8 cellular contexts compared by ENCODE assay signal in the genomic region with DNA sequence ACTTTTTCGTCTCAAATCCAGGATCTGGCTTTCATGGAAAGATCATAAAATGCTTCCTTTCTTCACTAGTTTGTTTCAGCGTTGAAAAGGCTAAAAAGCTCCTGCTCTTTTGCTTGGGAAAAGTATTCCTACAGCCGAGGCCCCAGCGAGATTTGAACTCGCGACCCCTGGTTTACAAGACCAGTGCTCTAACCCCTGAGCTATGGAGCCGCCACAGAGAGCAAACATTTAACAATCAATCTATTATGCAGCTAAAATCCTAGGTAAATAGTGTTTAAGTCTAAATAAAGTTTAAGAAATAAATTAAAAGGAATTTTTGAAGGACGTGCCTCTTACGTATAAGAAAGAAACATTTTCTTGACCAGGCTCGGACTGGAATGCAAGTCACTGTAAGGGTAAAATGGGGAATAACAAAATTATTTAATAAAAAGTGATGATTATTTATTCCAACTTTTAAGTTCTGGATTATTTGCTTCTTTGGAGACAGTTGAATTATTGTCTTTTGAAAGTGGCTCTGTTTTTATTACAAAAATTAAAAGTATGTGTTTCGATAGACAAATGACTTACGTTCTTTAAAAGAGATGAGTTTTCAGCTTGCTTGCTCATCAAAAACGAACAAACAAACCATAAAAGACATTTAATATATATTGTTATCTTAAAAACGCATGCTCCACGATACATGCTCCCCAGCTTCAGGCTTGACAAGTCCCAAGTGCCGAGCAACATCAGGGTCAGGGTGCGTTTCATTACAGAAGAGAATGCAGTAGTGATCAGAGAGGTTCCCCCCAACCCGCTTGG. TPM values are rescaled to one million over a fixed set of nuclear protein-coding genes. Genes with fewer than 3 reads are reported as not detected.
DNase-seq lines count a peak whose midpoint lies in the region; ATAC-seq, FAIRE-seq and TF ChIP-seq lines count a peak whose summit lies in the region.

No MANE protein-coding gene starts in this region.

- TF ChIP-seq CTCF in MCF 10A (IDR thresholded peaks at IDR 0.05; ENCODE audit: unreplicated experiment) = no peak

- peaks cover 0 to 22% (median 1%) of the 10 kb centered on the region in 8 donors for H3K9me3 Mint-ChIP-seq in CD4-positive, alpha-beta memory T cell
- H3K9me3 Mint-ChIP-seq in MCF 10A (ENCODE audit: unreplicated experiment) = no peaks in the 10 kb centered on the region
- H3K9me3 Mint-ChIP-seq in immature natural killer cell = peaks cover 0 to 6% (median 0%) of the 10 kb centered on the region in 6 donors

- H3K27ac Mint-ChIP-seq in CD4-positive, alpha-beta memory T cell = peak overlapping the region; percentile 54 to 99 (median 77)
- H3K27ac Mint-ChIP-seq in MCF 10A (ENCODE audit: low read depth, unreplicated experiment) = peak overlapping the region; percentile 96
- peak overlapping the region in 4 of 6 donors; percentile 25 to 85 (median 48) for H3K27ac Mint-ChIP-seq in immature natural killer cell

- peak overlapping the region; percentile 54 to 68 for H3K4me3 ChIP-seq in CD4-positive, alpha-beta memory T cell (ENCODE audit: low read length in 2 of 2)

- CTCF ChIA-PET in CD4-positive, alpha-beta memory T cell (lab: Charles Lee; ENCODE audit: partially characterized antibody) = interaction anchor here (1.0 to 2.6 kb wide), 4 partner anchors 17 to 32 kb away, joined by 4 to 13 read pairs (median 8); no protein-coding TSS in a partner anchor
- CTCF ChIA-PET in MCF 10A (lab: Yijun Ruan, JAX) = interaction anchor here (0.6 to 2.3 kb wide), 10 partner anchors 10 to 230 kb away, joined by 3 to 13 read pairs (median 4); no protein-coding TSS in a partner anchor

- H3K27me3 Mint-ChIP-seq in CD4-positive, alpha-beta memory T cell = peaks cover 31 to 32% of the 10 kb centered on the region in 2 donors
- H3K27me3 Mint-ChIP-seq in MCF 10A (ENCODE audit: insufficient read depth, unreplicated experiment) = no peaks in the 10 kb centered on the region
- peaks cover 26 to 42% (median 39%) of the 10 kb centered on the region in 3 donors for H3K27me3 Mint-ChIP-seq in immature natural killer cell (ENCODE audit: low read depth in 3 of 3)

- no peak for FAIRE-seq in HTR-8/SVneo (lab: Jason Lieb, UNC)

- H3K27ac ChIP-seq in CD4-positive, alpha-beta memory T cell (ENCODE audit: low read depth, low read length) = no peak overlapping the region

- H3K36me3 Mint-ChIP-seq in CD4-positive, alpha-beta memory T cell = peaks cover 0 to 12% of the 10 kb centered on the region in 2 donors
- H3K36me3 Mint-ChIP-seq in MCF 10A (ENCODE audit: insufficient read depth, unreplicated experiment) = peaks cover 22% of the 10 kb centered on the region
- no peaks in the 10 kb centered on the region for H3K36me3 Mint-ChIP-seq in immature natural killer cell

- peak; percentile 61 to 67 (median 65) for DNase-seq in CD4-positive, alpha-beta memory T cell
- DNase-seq in SW 1271 (lab: John Stamatoyannopoulos, UW) (peak; percentile 16 to 74), MCF 10A (ENCODE audit: unreplicated experiment) (peak; percentile 60), immature natural killer cell (peak in 2 of 3 donors; percentile 60 to 69), HTR-8/SVneo (ENCODE audit: insufficient read length, low spot score) (no peak)
- peak; percentile 46 for DNase-seq in stimulated activated CD4-positive, alpha-beta T cell treated with anti-CD3 and anti-CD28 coated beads, Interleukin-2, amount 100 ng/mL, for 4 hours (ENCODE audit: low read depth)

- BruUV-seq in MCF 10A (replicated peaks; lab: Mats Ljungman, UMichigan) = no TSS peak

- no peak for TF ChIP-seq EP300 in Ishikawa (IDR thresholded peaks at IDR 0.05; ENCODE audit: borderline replicate concordance)

- ATAC-seq in GM18517 (IDR thresholded peaks at IDR 0.05; ENCODE audit: unreplicated experiment) = no peak

- peak overlapping the region; percentile 82 to 93 (median 90) for H3K4me3 Mint-ChIP-seq in CD4-positive, alpha-beta memory T cell
- H3K4me3 Mint-ChIP-seq in MCF 10A (ENCODE audit: unreplicated experiment) (peak overlapping the region; percentile 87), immature natural killer cell (peak overlapping the region; percentile 80 to 93 (median 86))

- H3K4me1 ChIP-seq in CD4-positive, alpha-beta memory T cell (ENCODE audit: insufficient read depth, low read length) = peaks cover 37% of the 10 kb centered on the region

- peaks cover 44 to 72% (median 57%) of the 10 kb centered on the region in 4 donors for H3K4me1 Mint-ChIP-seq in CD4-positive, alpha-beta memory T cell
- H3K4me1 Mint-ChIP-seq in MCF 10A (ENCODE audit: insufficient read depth, unreplicated experiment) (peaks cover 35% of the 10 kb centered on the region), immature natural killer cell (peaks cover 40 to 75% of the 10 kb centered on the region in 2 donors)

- no peaks in the 10 kb centered on the region for H3K36me3 ChIP-seq in CD4-positive, alpha-beta memory T cell (ENCODE audit: insufficient read depth, low read length)

- TF ChIP-seq RAD21 in Ishikawa (IDR thresholded peaks at IDR 0.05; ENCODE audit: low read depth) = no peak

- no peaks in the 10 kb centered on the region for H3K9me3 ChIP-seq in CD4-positive, alpha-beta memory T cell (ENCODE audit: control insufficient read depth in 1 of 2, low read length in 2 of 2)

- intact Hi-C loops in CD4-positive, alpha-beta memory T cell (cut with micrococcal nuclease) = loop anchor here (1.0 kb wide), 1 partner anchor 18 kb away; no protein-coding TSS in a partner anchor
- intact Hi-C loops in MCF 10A (cut with micrococcal nuclease) = loop anchor here (1.0 to 5.0 kb wide), 2 partner anchors 50 to 341 kb away; no protein-coding TSS in a partner anchor

- POLR2A ChIA-PET in CD4-positive, alpha-beta memory T cell (lab: Charles Lee; ENCODE audit: partially characterized antibody) = interaction anchor here (0.6 to 5.9 kb wide), 8 partner anchors 15 to 288 kb away, joined by 3 to 61 read pairs (median 4); a partner anchor contains a TSS
- POLR2A ChIA-PET in MCF 10A (lab: Yijun Ruan, JAX) = interaction anchor here (0.6 to 6.8 kb wide), 15 partner anchors 11 to 298 kb away, joined by 3 to 123 read pairs (median 4); a partner anchor contains a TSS

- H3K27me3 ChIP-seq in CD4-positive, alpha-beta memory T cell (ENCODE audit: insufficient read depth, low read length) = peaks cover 20% of the 10 kb centered on the region

TF ChIP-seq in Ishikawa, 13 proteins besides CTCF, POLR2A, EP300 and RAD21:
- TF ChIP-seq CREB1 (IDR thresholded peaks at IDR 0.05; ENCODE audit: low read depth) (no peak; the same call in 1 of the 2 replicates), EGR1 (IDR thresholded peaks at IDR 0.05) (no peak), TAF1 (IDR thresholded peaks at IDR 0.05; ENCODE audit: low read depth) (no peak), YY1 (IDR thresholded peaks at IDR 0.05; ENCODE audit: low read depth) (no peak), TCF12 (IDR thresholded peaks at IDR 0.05; ENCODE audit: low read depth) (no peak), TEAD4 (IDR thresholded peaks at IDR 0.05) (peak; percentile 88), FOXM1 (IDR thresholded peaks at IDR 0.05; ENCODE audit: borderline replicate concordance, low read depth) (no peak), CEBPB (IDR thresholded peaks at IDR 0.05) (no peak)
- TF ChIP-seq, protein P1, sequence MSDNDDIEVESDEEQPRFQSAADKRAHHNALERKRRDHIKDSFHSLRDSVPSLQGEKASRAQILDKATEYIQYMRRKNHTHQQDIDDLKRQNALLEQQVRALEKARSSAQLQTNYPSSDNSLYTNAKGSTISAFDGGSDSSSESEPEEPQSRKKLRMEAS (IDR thresholded peaks at IDR 0.05) = no peak

RNA-seq across cellular contexts. Expression of a gene that starts 10.3 kb away (rescaled TPM):
- not detected for total RNA-seq in CD4-positive, alpha-beta memory T cell
- polyA plus RNA-seq in CD4-positive, alpha-beta memory T cell = not detected
- not detected in 2 replicates for total RNA-seq in MCF 10A (2022)
- polyA plus RNA-seq in immature natural killer cell = not detected

RNA-seq across cellular contexts. Expression of a gene that starts 40.0 kb away (rescaled TPM):
- total RNA-seq in CD4-positive, alpha-beta memory T cell = not detected
- polyA plus RNA-seq in CD4-positive, alpha-beta memory T cell = not detected
- not detected in 2 replicates for total RNA-seq in MCF 10A (2022)
- polyA plus RNA-seq in immature natural killer cell = not detected

RNA-seq across cellular contexts. Expression of a gene that starts 43.4 kb away (rescaled TPM):
- total RNA-seq in CD4-positive, alpha-beta memory T cell = not detected
- not detected for polyA plus RNA-seq in CD4-positive, alpha-beta memory T cell
- total RNA-seq in MCF 10A (2022) = not detected in 2 replicates
- not detected for polyA plus RNA-seq in immature natural killer cell

RNA-seq across cellular contexts. Expression of a gene that starts 53.1 kb away (rescaled TPM):
- total RNA-seq in CD4-positive, alpha-beta memory T cell = 1 to 10 TPM; 2.1 to 2.6 TPM
- 1 to 10 TPM; 1.6 to 2.5 TPM for polyA plus RNA-seq in CD4-positive, alpha-beta memory T cell
- 1.2 and 2.4 TPM in 2 replicates for total RNA-seq in MCF 10A (2022)
- 1 to 10 TPM in 1 of 3 donors, under 1 TPM in 2; 0.50 to 1.6 (median 0.82) TPM for polyA plus RNA-seq in immature natural killer cell

RNA-seq across cellular contexts. Expression of a gene that starts 57.3 kb away (rescaled TPM):
- 1 to 10 TPM; 1.1 to 1.3 TPM for total RNA-seq in CD4-positive, alpha-beta memory T cell
- polyA plus RNA-seq in CD4-positive, alpha-beta memory T cell = 1 to 10 TPM; 1.4 to 2.8 TPM
- total RNA-seq in MCF 10A (2022) = 1.7 and 3.6 TPM in 2 replicates
- 1 to 10 TPM in 1 of 3 donors, under 1 TPM in 1, not detected in 1; 0.94 to 2.1 TPM for polyA plus RNA-seq in immature natural killer cell
